Comparison of ENCODE assay signal across 8 cellular contexts in the genomic region with DNA sequence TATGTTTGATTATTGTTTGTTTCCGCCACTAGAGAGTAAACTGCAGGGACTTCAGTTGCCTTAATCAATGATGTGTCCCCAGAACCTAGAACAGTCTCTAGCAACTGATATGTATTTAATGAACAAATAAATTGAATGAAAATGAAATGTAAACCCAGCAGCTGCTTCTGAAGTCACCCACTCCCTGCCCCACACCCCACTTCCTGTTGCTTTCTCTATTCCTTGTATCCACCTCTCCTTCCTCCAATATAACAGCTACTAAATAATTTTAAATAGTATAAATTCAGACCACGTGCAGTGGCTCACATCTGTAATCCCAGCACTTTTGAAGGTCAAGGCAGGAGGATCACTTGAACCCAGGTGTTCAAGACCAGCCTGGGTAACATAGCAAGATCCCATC. TPM values are rescaled to one million over a fixed set of nuclear protein-coding genes. Genes with fewer than 3 reads are reported as not detected.
DNase-seq lines count a peak whose midpoint lies in the region; ATAC-seq, FAIRE-seq and TF ChIP-seq lines count a peak whose summit lies in the region.

No MANE protein-coding gene starts in this region.

- DNase-seq in Karpas-422 (no peak), coronary artery (ENCODE audit: low spot score) (no peak), pancreas (no peak), GM20000 (ENCODE audit: low spot score) (no peak), urothelium cell line (ENCODE audit: low spot score) (no peak)

- H3K9ac ChIP-seq in BLaER1 treated with 17β-estradiol and CSF1 and Interleukin-3, amounts not matched to agents 10 nM and 100 nM = peak overlapping the region in 10 of 11 experiments; percentile 33 to 77 (median 62); a peak in 16 of 22 replicates
- no peak overlapping the region for H3K9ac ChIP-seq in Karpas-422 (ENCODE audit: low read length)

- intact Hi-C loops in pancreas (cut with DNase I) = no loop called here

- H3K4me1 ChIP-seq in BLaER1 treated with 17β-estradiol and CSF1 and Interleukin-3, amounts not matched to agents 10 nM and 100 nM = peaks cover 100% of the 10 kb centered on the region in 10 experiments
- H3K4me1 ChIP-seq in Karpas-422 (ENCODE audit: low read length) (peaks cover 65% of the 10 kb centered on the region), pancreas (peaks cover 80 to 96% (median 86%) of the 10 kb centered on the region in 3 donors)

- peak overlapping the region in 5 of 10 experiments; percentile 29 to 42 (median 39); a peak in 8 of 20 replicates for H3K4me3 ChIP-seq in BLaER1 treated with 17β-estradiol and CSF1 and Interleukin-3, amounts not matched to agents 10 nM and 100 nM
- H3K4me3 ChIP-seq in Karpas-422 (ENCODE audit: low read length) (no peak overlapping the region), coronary artery (peak overlapping the region; percentile 59), pancreas (no peak overlapping the region)

- peak overlapping the region; percentile 68 to 85 (median 77); a peak in 21 of 22 replicates for H3K27ac ChIP-seq in BLaER1 treated with 17β-estradiol and CSF1 and Interleukin-3, amounts not matched to agents 10 nM and 100 nM
- H3K27ac ChIP-seq in Karpas-422 (ENCODE audit: low read length) = peak overlapping the region; percentile 83
- H3K27ac ChIP-seq in coronary artery = peak overlapping the region; percentile 90 to 98
- H3K27ac ChIP-seq in pancreas = peak overlapping the region in 3 of 4 donors; percentile 38 to 86 (median 75)

- FAIRE-seq in pancreas (lab: Jason Lieb, UNC) (no peak), urothelium cell line (lab: Jason Lieb, UNC) (no peak)

- no peak for ATAC-seq in pancreas
- ATAC-seq in GM21825 (IDR thresholded peaks at IDR 0.05; ENCODE audit: unreplicated experiment) = no peak
- ATAC-seq in HG03175 (IDR thresholded peaks at IDR 0.05; ENCODE audit: unreplicated experiment) = no peak

- no peaks in the 10 kb centered on the region for H3K27me3 ChIP-seq in BLaER1 treated with 17β-estradiol and CSF1 and Interleukin-3, amounts not matched to agents 10 nM and 100 nM
- no peaks in the 10 kb centered on the region for H3K27me3 ChIP-seq in Karpas-422 (ENCODE audit: low read length)
- H3K27me3 ChIP-seq in pancreas = no peaks in the 10 kb centered on the region

- no peak for TF ChIP-seq CTCF in coronary artery (IDR thresholded peaks at IDR 0.05)
- TF ChIP-seq CTCF in pancreas (IDR thresholded peaks at IDR 0.05) = no peak
- no peak for TF ChIP-seq CTCF in GM20000 (IDR thresholded peaks at IDR 0.05; ENCODE audit: extremely low read depth, missing control alignments)

- H2AFZ ChIP-seq in Karpas-422 (ENCODE audit: low read length) = no peak overlapping the region

- peaks cover 99% of the 10 kb centered on the region for H3K79me2 ChIP-seq in Karpas-422 (ENCODE audit: low read length)

- no peaks in the 10 kb centered on the region for H3K9me3 ChIP-seq in BLaER1 treated with 17β-estradiol and CSF1 and Interleukin-3, amounts not matched to agents 10 nM and 100 nM (replicated peaks in 1 of 11)
- H3K9me3 ChIP-seq in Karpas-422 (ENCODE audit: low read length) (no peaks in the 10 kb centered on the region), pancreas (no peaks in the 10 kb centered on the region)

- peaks cover 100% of the 10 kb centered on the region in 11 experiments for H4K20me1 ChIP-seq in BLaER1 treated with 17β-estradiol and CSF1 and Interleukin-3, amounts not matched to agents 10 nM and 100 nM
- peaks cover 18% of the 10 kb centered on the region for H4K20me1 ChIP-seq in Karpas-422 (ENCODE audit: insufficient read depth, low read depth, low read length)

- no peaks in the 10 kb centered on the region for H3K9me2 ChIP-seq in Karpas-422 (replicated peaks; ENCODE audit: insufficient read depth, low read length)

- H3K4me2 ChIP-seq in BLaER1 treated with 17β-estradiol and CSF1 and Interleukin-3, amounts not matched to agents 10 nM and 100 nM = peak overlapping the region; percentile 89 to 100 (median 98)
- H3K4me2 ChIP-seq in Karpas-422 (ENCODE audit: low read depth, low read length, poor library complexity, severe bottlenecking) = peak overlapping the region; percentile 55

- peaks cover 14 to 99% (median 85%) of the 10 kb centered on the region in 11 experiments for H3K36me3 ChIP-seq in BLaER1 treated with 17β-estradiol and CSF1 and Interleukin-3, amounts not matched to agents 10 nM and 100 nM
- no peaks in the 10 kb centered on the region; the same call in 1 of the 2 replicates for H3K36me3 ChIP-seq in Karpas-422 (ENCODE audit: insufficient read depth, low read length)
- H3K36me3 ChIP-seq in pancreas = no peaks in the 10 kb centered on the region

- 77 to 81% methylated on average over 2 of the region's 2 CpGs for WGBS in pancreas, 2 donors

RNA-seq across cellular contexts. Expression of a gene that starts 15.8 kb away (rescaled TPM):
- 57.5 and 95.1 TPM in 2 replicates for total RNA-seq in Karpas-422 (2014; rRNA removed; shearing (Covaris generic); ENCODE audit: low replicate concordance)
- total RNA-seq in pancreas = 100 to 1,000 TPM; 259 to 554 (median 412) TPM
- polyA plus RNA-seq in pancreas = 100 to 1,000 TPM in 1 of 2 donors, 10 to 100 TPM in 1; 80.9 to 152 TPM
